18 cellular contexts compared by ENCODE assay signal in genomic region chr12:6192604-6193380, GRCh38. TPM values are rescaled to one million over a fixed set of nuclear protein-coding genes. Genes with fewer than 3 reads are reported as not detected.
"Had no signal": no experiment of that assay in that cellular context is flagged by ENCODE, and none has a peak within 500 bp of the region (broad histone marks: within the 10 kb centered on the region; RNA-seq: fewer than 3 reads in every experiment).

No MANE protein-coding gene starts in this region.

- H3K36me3 Mint-ChIP-seq: immature natural killer cell, T-cell had no signal

- H3K9me3 Mint-ChIP-seq: immature natural killer cell; stimulated activated naive CD8-positive, alpha-beta T cell treated with anti-CD3 and anti-CD28 coated beads, Interleukin-15, amount 100 ng/mL, for 72 hours; T-cell had no signal

- DNase-seq: activated CD8-positive, alpha-beta memory T cell treated with anti-CD3 and anti-CD28 coated beads, Interleukin-2, amount 50 U/mL, for 48 hours; activated CD8-positive, alpha-beta T cell treated with anti-CD3 and anti-CD28 coated beads, Interleukin-2, amount 10 ng/mL, durations not matched to agents 7 days and 5 days; activated naive CD4-positive, alpha-beta T cell treated with Interleukin-2 at 50 U/mL for 16 hours; caudate nucleus; effector CD8-positive, alpha-beta T cell; immature natural killer cell; pancreas; stimulated activated CD4-positive, alpha-beta T cell treated with anti-CD3 and anti-CD28 coated beads, Interleukin-4, amount 100 ng/mL, for 4 hours; stimulated activated naive CD8-positive, alpha-beta T cell treated with anti-CD3 and anti-CD28 coated beads, Interleukin-15, amount 100 ng/mL, for 72 hours; T-cell; T1000 had no signal

- ATAC-seq: activated CD8-positive, alpha-beta T cell treated with anti-CD3 and anti-CD28 coated beads, Interleukin-2, amount 10 ng/mL, durations not matched to agents 7 days and 5 days; left colon; pancreas; stimulated activated naive CD8-positive, alpha-beta T cell treated with anti-CD3 and anti-CD28 coated beads, Interleukin-15, amount 100 ng/mL, for 72 hours; T-cell had no signal

- H3K4me3 ChIP-seq: coronary artery, pancreas, thoracic aorta, vagina had no signal

- H3K27me3 ChIP-seq: pancreas, vagina had no signal

- H3K9me3 ChIP-seq: pancreas, thoracic aorta, vagina had no signal

- H3K4me3 Mint-ChIP-seq: activated CD8-positive, alpha-beta T cell treated with anti-CD3 and anti-CD28 coated beads, Interleukin-2, amount 10 ng/mL, durations not matched to agents 7 days and 5 days; immature natural killer cell; stimulated activated naive CD8-positive, alpha-beta T cell treated with anti-CD3 and anti-CD28 coated beads, Interleukin-15, amount 100 ng/mL, for 72 hours; T-cell had no signal

- H3K27ac Mint-ChIP-seq: activated CD8-positive, alpha-beta T cell treated with anti-CD3 and anti-CD28 coated beads, Interleukin-2, amount 10 ng/mL, durations not matched to agents 7 days and 5 days; immature natural killer cell; T-cell had no signal

- H3K36me3 ChIP-seq: pancreas, thoracic aorta, vagina had no signal

- H3K27ac ChIP-seq: coronary artery, epithelial cell of prostate, pancreas, thoracic aorta, vagina, VCaP had no signal

RNA-seq across cellular contexts. Expression of gene CD9, which starts 7.4 kb away (rescaled TPM):
- polyA plus RNA-seq: neural cell had no signal
